14 cellular contexts compared by ENCODE assay signal in the genomic region with DNA sequence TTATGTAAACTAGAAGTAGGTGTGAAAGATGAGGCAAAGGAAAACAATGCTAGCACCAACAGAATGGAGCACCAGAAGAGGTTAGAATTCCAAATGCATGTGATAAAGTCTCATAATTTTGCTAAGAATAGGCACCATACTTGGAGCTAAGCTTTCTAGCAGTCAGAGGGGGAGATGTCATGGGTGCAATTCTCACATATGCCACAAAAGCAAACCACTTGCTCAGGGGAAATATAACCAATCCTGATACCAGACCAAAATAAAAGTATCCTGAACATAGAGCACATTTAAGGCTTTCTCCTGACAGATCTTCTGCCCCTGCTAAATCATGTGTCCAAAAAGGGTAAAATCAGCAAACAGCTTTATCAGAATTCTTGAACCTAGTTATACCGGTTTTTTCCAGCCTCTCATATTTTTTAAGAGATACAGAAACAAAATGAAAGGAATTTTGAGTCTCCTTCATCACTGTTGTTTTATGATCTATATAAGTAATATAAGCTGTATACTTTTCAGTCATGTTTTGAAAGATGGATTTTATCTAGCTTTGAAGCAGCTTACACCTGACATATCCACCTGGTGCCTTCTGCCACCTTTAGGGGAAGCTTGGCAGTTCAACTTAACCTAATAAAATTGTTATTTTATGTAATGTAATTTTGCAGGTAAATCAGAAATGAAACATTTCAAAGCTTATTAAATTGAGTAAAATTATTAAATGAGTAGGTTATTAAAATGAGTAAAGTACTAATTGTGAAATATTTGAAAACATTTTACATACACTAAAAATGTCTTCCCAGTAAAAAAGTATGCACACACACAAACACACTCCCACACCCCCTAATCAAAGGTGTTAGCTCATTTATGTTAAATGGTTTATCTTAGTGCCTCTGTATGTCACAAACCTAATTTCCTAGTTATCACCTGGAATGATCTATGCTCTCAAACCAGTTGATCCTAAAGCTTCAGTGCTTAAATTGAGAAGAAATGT. TPM values are rescaled to one million over a fixed set of nuclear protein-coding genes. Genes with fewer than 3 reads are reported as not detected.
DNase-seq lines count a peak whose midpoint lies in the region; ATAC-seq, FAIRE-seq and TF ChIP-seq lines count a peak whose summit lies in the region.
"Had no signal": no experiment of that assay in that cellular context is flagged by ENCODE, and none has a peak within 500 bp of the region (broad histone marks: within the 10 kb centered on the region; RNA-seq: fewer than 3 reads in every experiment).

No MANE protein-coding gene starts in this region.

- H4K20me1 ChIP-seq in SK-N-SH (ENCODE audit: insufficient read depth): no peaks in the 10 kb centered on the region

- WGBS in SK-N-SH (ENCODE audit: low lambda C conversion rate): 61% methylated on average over 1 of the region's 1 CpG

- no peaks in the 10 kb centered on the region for H3K79me2 ChIP-seq in SK-N-SH (ENCODE audit: insufficient read depth)

- H3F3A ChIP-seq in SK-N-SH (replicated peaks; ENCODE audit: insufficient read depth): no peaks in the 10 kb centered on the region

- intact Hi-C loops in Right ventricle myocardium inferior (cut with DNase I): no loop called here

- H3K27ac ChIP-seq in SK-N-SH (ENCODE audit: low read depth in 2 of 2, low read length in 1 of 2): no peak overlapping the region
- H3K27ac ChIP-seq: SJSA1, upper lobe of left lung had no signal

- peak; percentile 54 for TF ChIP-seq RAD21 in SK-N-SH (IDR thresholded peaks at IDR 0.05; ENCODE audit: low read length)

- TF ChIP-seq CTCF in SK-N-SH (IDR thresholded peaks at IDR 0.05) (no peak), choroid plexus epithelial cell (conservative IDR thresholded peaks at IDR 0.05; ENCODE audit: low read depth, low read length) (peak; percentile 11)

- no peak overlapping the region for H3K9ac ChIP-seq in SK-N-SH

- POLR2A ChIA-PET in SK-N-SH (lab: Yijun Ruan, JAX): no interaction called here

- no peak overlapping the region for H2AFZ ChIP-seq in SK-N-SH (ENCODE audit: low read depth)

- CTCF ChIA-PET in SK-N-SH (lab: Yijun Ruan, JAX): interaction anchor here (0.8 to 14.4 kb wide), 23 partner anchors 9 to 782 kb away, joined by 3 to 128 read pairs (median 4); no protein-coding TSS in a partner anchor

- peak; percentile 40 for FAIRE-seq in urothelium cell line (lab: Jason Lieb, UNC)

- no peaks in the 10 kb centered on the region for H3K9me3 ChIP-seq in SK-N-SH
- H3K9me3 ChIP-seq: SJSA1, upper lobe of left lung had no signal

- ATAC-seq in SK-N-SH treated with all-trans-retinoic acid at 6 μM for 48 hours (no peak), Right ventricle myocardium inferior (no peak), HG03175 (IDR thresholded peaks at IDR 0.05; ENCODE audit: unreplicated experiment) (no peak)

- no peaks in the 10 kb centered on the region for H3K4me1 ChIP-seq in SK-N-SH (ENCODE audit: control insufficient read depth in 1 of 2, insufficient read depth in 2 of 2, low read depth in 1 of 2, low read length in 1 of 2)
- H3K4me1 ChIP-seq: SJSA1, upper lobe of left lung had no signal

- no peaks in the 10 kb centered on the region for H3K27me3 ChIP-seq in SK-N-SH (ENCODE audit: insufficient read depth)
- H3K27me3 ChIP-seq: upper lobe of left lung had no signal

- no peak for TF ChIP-seq EP300 in SK-N-SH (IDR thresholded peaks at IDR 0.05; ENCODE audit: borderline replicate concordance in 1 of 2, low read depth in 1 of 2, low read length in 1 of 2)

- H3K4me3 ChIP-seq in SK-N-SH (ENCODE audit: low read depth in 2 of 2, low read length in 1 of 2): no peak overlapping the region
- no peak overlapping the region for H3K4me3 ChIP-seq in choroid plexus epithelial cell (ENCODE audit: low read depth, low read length)
- H3K4me3 ChIP-seq: SJSA1, upper lobe of left lung had no signal

- no peak overlapping the region for H3K4me2 ChIP-seq in SK-N-SH

- no peaks in the 10 kb centered on the region for H3K9me2 ChIP-seq in SK-N-SH

- H3K36me3 ChIP-seq in SK-N-SH (replicated peaks in 1 of 2; ENCODE audit: control insufficient read depth in 1 of 2, insufficient read depth in 2 of 2, low read length in 1 of 2): no peaks in the 10 kb centered on the region
- H3K36me3 ChIP-seq: SJSA1, upper lobe of left lung had no signal

- no peak for DNase-seq in SK-N-SH
- peak; percentile 12 for DNase-seq in NCI-H526 treated with DMSO at 0.1 percent for 48 hours (lab: John Stamatoyannopoulos, UW)
- DNase-seq in choroid plexus epithelial cell (ENCODE audit: low read depth): no peak
- no peak for DNase-seq in urothelium cell line (ENCODE audit: low spot score)
- DNase-seq in pons (ENCODE audit: low spot score): no peak
- no peak for DNase-seq in Right ventricle myocardium inferior (ENCODE audit: missing footprints)
- DNase-seq: activated CD4-positive, alpha-beta T cell treated with anti-CD3 and anti-CD28 coated beads for 48 hours; activated effector memory CD4-positive, alpha-beta T cell treated with Interleukin-2 at 50 U/mL for 16 hours; NCI-H2081 treated with DMSO at 0.1 percent for 48 hours; upper lobe of left lung had no signal

TF ChIP-seq in SK-N-SH, 30 proteins besides CTCF, POLR2A, EP300 and RAD21:
- TF ChIP-seq, protein P1, sequence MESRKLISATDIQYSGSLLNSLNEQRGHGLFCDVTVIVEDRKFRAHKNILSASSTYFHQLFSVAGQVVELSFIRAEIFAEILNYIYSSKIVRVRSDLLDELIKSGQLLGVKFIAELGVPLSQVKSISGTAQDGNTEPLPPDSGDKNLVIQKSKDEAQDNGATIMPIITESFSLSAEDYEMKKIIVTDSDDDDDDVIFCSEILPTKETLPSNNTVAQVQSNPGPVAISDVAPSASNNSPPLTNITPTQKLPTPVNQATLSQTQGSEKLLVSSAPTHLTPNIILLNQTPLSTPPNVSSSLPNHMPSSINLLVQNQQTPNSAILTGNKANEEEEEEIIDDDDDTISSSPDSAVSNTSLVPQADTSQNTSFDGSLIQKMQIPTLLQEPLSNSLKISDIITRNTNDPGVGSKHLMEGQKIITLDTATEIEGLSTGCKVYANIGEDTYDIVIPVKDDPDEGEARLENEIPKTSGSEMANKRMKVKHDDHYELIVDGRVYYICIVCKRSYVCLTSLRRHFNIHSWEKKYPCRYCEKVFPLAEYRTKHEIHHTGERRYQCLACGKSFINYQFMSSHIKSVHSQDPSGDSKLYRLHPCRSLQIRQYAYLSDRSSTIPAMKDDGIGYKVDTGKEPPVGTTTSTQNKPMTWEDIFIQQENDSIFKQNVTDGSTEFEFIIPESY (IDR thresholded peaks at IDR 0.05; ENCODE audit: borderline replicate concordance, low read depth): no peak
- TF ChIP-seq RXRA (IDR thresholded peaks at IDR 0.05; ENCODE audit: borderline replicate concordance, low read depth) (no peak), TCF12 (IDR thresholded peaks at IDR 0.05) (no peak), SMC3 (IDR thresholded peaks at IDR 0.05; ENCODE audit: low read depth, low read length) (peak; percentile 6; the same call in 1 of the 2 replicates)

TF ChIP-seq in SK-N-SH treated with all-trans-retinoic acid at 6 μM for 48 hours, 23 proteins besides CTCF, POLR2A, EP300 and RAD21 (continues in another document):
- TF ChIP-seq ZNF8 (CRISPR knock-in tag; IDR thresholded peaks at IDR 0.05) (no peak), CREB5 (CRISPR knock-in tag; IDR thresholded peaks at IDR 0.05; ENCODE audit: low read depth) (no peak), ZNF565 (CRISPR knock-in tag; conservative IDR thresholded peaks at IDR 0.05; ENCODE audit: low read depth) (no peak), PPARA (CRISPR knock-in tag; IDR thresholded peaks at IDR 0.05; ENCODE audit: borderline replicate concordance) (no peak), ZFP3 (CRISPR knock-in tag; IDR thresholded peaks at IDR 0.05) (no peak), SNAI2 (CRISPR knock-in tag; IDR thresholded peaks at IDR 0.05) (no peak), ARNTL (CRISPR knock-in tag; IDR thresholded peaks at IDR 0.05; ENCODE audit: borderline replicate concordance, low read depth) (no peak), POU6F1 (CRISPR knock-in tag; IDR thresholded peaks at IDR 0.05; ENCODE audit: borderline replicate concordance, low read depth) (no peak), ZNF70 (CRISPR knock-in tag; IDR thresholded peaks at IDR 0.05) (no peak), RARB (CRISPR knock-in tag; IDR thresholded peaks at IDR 0.05) (no peak), TOX (CRISPR knock-in tag; IDR thresholded peaks at IDR 0.05; ENCODE audit: borderline replicate concordance) (no peak)

RNA-seq across cellular contexts. Expression of gene SPO11, which starts 2.8 kb away (rescaled TPM):
- polyA plus RNA-seq in SK-N-SH (2012; rRNA removed): not detected in 2 replicates
- not detected in 2 replicates for polyA plus RNA-seq in SK-N-SH (2012; cell fraction: cytosol; rRNA removed)
- not detected in 2 replicates for polyA plus RNA-seq in SK-N-SH (2012; cell fraction: nucleus; rRNA removed)
- not detected for total RNA-seq in Right ventricle myocardium inferior
- total RNA-seq: cardiac septum, SJSA1, upper lobe of left lung had no signal

RNA-seq across cellular contexts. Expression of gene RAE1, which starts 18.7 kb away (rescaled TPM):
- polyA plus RNA-seq in SK-N-SH (2012; rRNA removed): 57.5 and 82.4 TPM in 2 replicates
- polyA plus RNA-seq in SK-N-SH (2012; cell fraction: cytosol; rRNA removed): 69.1 and 85.4 TPM in 2 replicates
- polyA plus RNA-seq in SK-N-SH (2012; cell fraction: nucleus; rRNA removed): 94.1 and 101 TPM in 2 replicates
- 14.6 TPM for total RNA-seq in Right ventricle myocardium inferior

RNA-seq across cellular contexts. Expression of gene RBM38, which starts 58.8 kb away (rescaled TPM):
- polyA plus RNA-seq in SK-N-SH (2012; rRNA removed): 8.8 and 11.5 TPM in 2 replicates
- 6.7 and 10.6 TPM in 2 replicates for polyA plus RNA-seq in SK-N-SH (2012; cell fraction: cytosol; rRNA removed)
- 8.7 and 11.0 TPM in 2 replicates for polyA plus RNA-seq in SK-N-SH (2012; cell fraction: nucleus; rRNA removed)
- 89.6 TPM for total RNA-seq in Right ventricle myocardium inferior
